Comparison of ENCODE assay signal across 8 cellular contexts in genomic region chrX:103253608-103254007, GRCh38. TPM values are rescaled to one million over a fixed set of nuclear protein-coding genes. Genes with fewer than 3 reads are reported as not detected.
DNase-seq lines count a peak whose midpoint lies in the region; ATAC-seq and TF ChIP-seq lines count a peak whose summit lies in the region.

No MANE protein-coding gene starts in this region.

- no peaks in the 10 kb centered on the region for H4K20me1 ChIP-seq in GM23248 (ENCODE audit: insufficient read depth)

- H3K4me2 ChIP-seq in GM23248 (ENCODE audit: unreplicated experiment) (peak overlapping the region; percentile 96), skeletal muscle satellite cell (ENCODE audit: low read length) (peak overlapping the region; percentile 78)

- peaks cover 3% of the 10 kb centered on the region for H3K27me3 Mint-ChIP-seq in activated CD8-positive, alpha-beta T cell treated with anti-CD3 and anti-CD28 coated beads, Interleukin-2, amount 10 ng/mL, durations not matched to agents 7 days and 5 days (ENCODE audit: low read depth)

- CTCF ChIA-PET in activated CD8-positive, alpha-beta T cell treated with anti-CD3 and anti-CD28 coated beads, Interleukin-2, amount 10 ng/mL, durations not matched to agents 7 days and 5 days (lab: Charles Lee) = interaction anchor here (1.0 to 1.4 kb wide), 4 partner anchors 23 to 237 kb away, joined by 3 to 4 read pairs (median 3); no protein-coding TSS in a partner anchor

- H3K4me3 ChIP-seq in GM23248 (peak overlapping the region; percentile 97), left ventricle myocardium inferior (peak overlapping the region; percentile 76), skeletal muscle satellite cell (ENCODE audit: low read length) (peak overlapping the region; percentile 80)

- peak overlapping the region; percentile 89 for H3K4me3 Mint-ChIP-seq in activated CD8-positive, alpha-beta T cell treated with anti-CD3 and anti-CD28 coated beads, Interleukin-2, amount 10 ng/mL, durations not matched to agents 7 days and 5 days

- no peaks in the 10 kb centered on the region for H3F3A ChIP-seq in GM23248 (ENCODE audit: insufficient read depth)

- H3K36me3 Mint-ChIP-seq in activated CD8-positive, alpha-beta T cell treated with anti-CD3 and anti-CD28 coated beads, Interleukin-2, amount 10 ng/mL, durations not matched to agents 7 days and 5 days (ENCODE audit: low read depth) = peaks cover 18% of the 10 kb centered on the region

- intact Hi-C loops in left ventricle myocardium inferior (cut with micrococcal nuclease) = no loop called here

- peaks cover 18% of the 10 kb centered on the region for H3K79me2 ChIP-seq in GM23248 (ENCODE audit: insufficient read depth)

- no peaks in the 10 kb centered on the region for H3K27me3 ChIP-seq in GM23248 (replicated peaks; ENCODE audit: insufficient read depth)
- no peaks in the 10 kb centered on the region for H3K27me3 ChIP-seq in left ventricle myocardium inferior (ENCODE audit: low read depth)
- peaks cover 10% of the 10 kb centered on the region for H3K27me3 ChIP-seq in skeletal muscle satellite cell (ENCODE audit: control insufficient read depth, insufficient read depth, low read length)

- H3K9ac ChIP-seq in GM23248 (peak overlapping the region; percentile 96), skeletal muscle satellite cell (ENCODE audit: low read depth, low read length) (peak overlapping the region; percentile 88)

- POLR2A ChIA-PET in activated CD8-positive, alpha-beta T cell treated with anti-CD3 and anti-CD28 coated beads, Interleukin-2, amount 10 ng/mL, durations not matched to agents 7 days and 5 days (lab: Charles Lee) = no interaction called here

- DNase-seq in GM23248 (peak; percentile 37), left ventricle myocardium inferior (no peak), COLO668 (lab: John Stamatoyannopoulos, UW; ENCODE audit: unreplicated experiment) (no peak), hippocampal formation (lab: John Stamatoyannopoulos, UW) (no peak), NCI-H187 (lab: John Stamatoyannopoulos, UW) (no peak), cerebellar nuclear complex (lab: John Stamatoyannopoulos, UW) (no peak)
- no peak for DNase-seq in activated CD8-positive, alpha-beta T cell treated with anti-CD3 and anti-CD28 coated beads, Interleukin-2, amount 10 ng/mL, durations not matched to agents 7 days and 5 days

- peak overlapping the region; percentile 96 for H3K27ac Mint-ChIP-seq in activated CD8-positive, alpha-beta T cell treated with anti-CD3 and anti-CD28 coated beads, Interleukin-2, amount 10 ng/mL, durations not matched to agents 7 days and 5 days

- TF ChIP-seq CTCF in left ventricle myocardium inferior (IDR thresholded peaks at IDR 0.05; ENCODE audit: borderline replicate concordance) = no peak

- H3K27ac ChIP-seq in GM23248 (peak overlapping the region; percentile 89), left ventricle myocardium inferior (replicated peaks) (peak overlapping the region; percentile 90)

- H3K4me1 ChIP-seq in GM23248 (ENCODE audit: insufficient read depth) (no peaks in the 10 kb centered on the region), left ventricle myocardium inferior (peaks cover 24% of the 10 kb centered on the region), skeletal muscle satellite cell (ENCODE audit: control insufficient read depth, insufficient read depth, low read length) (peaks cover 8% of the 10 kb centered on the region)

- H3K9me3 ChIP-seq in GM23248 (ENCODE audit: low read depth) (no peaks in the 10 kb centered on the region), left ventricle myocardium inferior (replicated peaks) (no peaks in the 10 kb centered on the region), skeletal muscle satellite cell (replicated peaks; ENCODE audit: low read length) (no peaks in the 10 kb centered on the region)

- 26% methylated on average over 6 to 8 of the region's 8 CpGs for WGBS in GM23248 (ENCODE audit: low coverage in 1 of 2, low lambda C conversion rate in 2 of 2, missing lambda C conversion rate in 2 of 2), 2 experiments

- no peaks in the 10 kb centered on the region for H3K9me3 Mint-ChIP-seq in activated CD8-positive, alpha-beta T cell treated with anti-CD3 and anti-CD28 coated beads, Interleukin-2, amount 10 ng/mL, durations not matched to agents 7 days and 5 days (ENCODE audit: insufficient read depth)

- H3K36me3 ChIP-seq in GM23248 (ENCODE audit: low read depth) (0 out of 2 replicates have a peak, but pooled peaks cover 3% of the 10 kb centered on the region), left ventricle myocardium inferior (no peaks in the 10 kb centered on the region), skeletal muscle satellite cell (ENCODE audit: insufficient read depth, low read length) (peaks cover 10% of the 10 kb centered on the region)

- H3K9me2 ChIP-seq in GM23248 (ENCODE audit: insufficient read depth) = no peaks in the 10 kb centered on the region

- H3K4me1 Mint-ChIP-seq in activated CD8-positive, alpha-beta T cell treated with anti-CD3 and anti-CD28 coated beads, Interleukin-2, amount 10 ng/mL, durations not matched to agents 7 days and 5 days (ENCODE audit: low read depth) = peaks cover 21% of the 10 kb centered on the region

- in situ Hi-C loops in GM23248 (cut with MboI) = no loop called here

- H2AFZ ChIP-seq in GM23248 = peak overlapping the region; percentile 99; the same call in 1 of the 2 replicates

- no peak for ATAC-seq in activated CD8-positive, alpha-beta T cell treated with anti-CD3 and anti-CD28 coated beads, Interleukin-2, amount 10 ng/mL, durations not matched to agents 7 days and 5 days

RNA-seq across cellular contexts. Expression of gene TCEAL8, which starts 1.3 kb away (rescaled TPM):
- 87.3 and 97.7 TPM in 2 replicates for total RNA-seq in GM23248 (2014; rRNA removed; shearing (Covaris generic))
- 104 TPM in 2 replicates for polyA plus RNA-seq in GM23248 (2016; fragmentation: Nextera tagmentation; extraction: Ambion mirVana)
- 10 to 100 TPM; 32.4 to 35.4 TPM for total RNA-seq in activated CD8-positive, alpha-beta T cell treated with anti-CD3 and anti-CD28 coated beads, Interleukin-2, amount 10 ng/mL, durations not matched to agents 7 days and 5 days
- 48.5 TPM for total RNA-seq in left ventricle myocardium inferior
- 96.1 and 118 TPM in 2 replicates for total RNA-seq in skeletal muscle satellite cell (2012; rRNA removed)

RNA-seq across cellular contexts. Expression of gene TCEAL5, which starts 22.9 kb away (rescaled TPM):
- total RNA-seq in GM23248 (2014; rRNA removed; shearing (Covaris generic)) = not detected in 2 replicates
- not detected in 2 replicates for polyA plus RNA-seq in GM23248 (2016; fragmentation: Nextera tagmentation; extraction: Ambion mirVana)
- total RNA-seq in activated CD8-positive, alpha-beta T cell treated with anti-CD3 and anti-CD28 coated beads, Interleukin-2, amount 10 ng/mL, durations not matched to agents 7 days and 5 days = not detected
- total RNA-seq in left ventricle myocardium inferior = 0.19 TPM
- not detected in 2 replicates for total RNA-seq in skeletal muscle satellite cell (2012; rRNA removed)

RNA-seq across cellular contexts. Expression of gene BEX4, which starts 38.7 kb away (rescaled TPM):
- total RNA-seq in GM23248 (2014; rRNA removed; shearing (Covaris generic)) = 0.54 and 2.4 TPM in 2 replicates
- polyA plus RNA-seq in GM23248 (2016; fragmentation: Nextera tagmentation; extraction: Ambion mirVana) = 2.4 TPM in 2 replicates
- total RNA-seq in activated CD8-positive, alpha-beta T cell treated with anti-CD3 and anti-CD28 coated beads, Interleukin-2, amount 10 ng/mL, durations not matched to agents 7 days and 5 days = 1 to 10 TPM; 8.9 to 9.0 TPM
- total RNA-seq in left ventricle myocardium inferior = 50.8 TPM
- 7.0 and 11.4 TPM in 2 replicates for total RNA-seq in skeletal muscle satellite cell (2012; rRNA removed)

RNA-seq across cellular contexts. Expression of gene BEX2, which starts 57.2 kb away (rescaled TPM):
- not detected in 2 replicates for total RNA-seq in GM23248 (2014; rRNA removed; shearing (Covaris generic))
- polyA plus RNA-seq in GM23248 (2016; fragmentation: Nextera tagmentation; extraction: Ambion mirVana) = not detected in 2 replicates
- 1 to 10 TPM; 4.9 to 5.3 TPM for total RNA-seq in activated CD8-positive, alpha-beta T cell treated with anti-CD3 and anti-CD28 coated beads, Interleukin-2, amount 10 ng/mL, durations not matched to agents 7 days and 5 days
- total RNA-seq in left ventricle myocardium inferior = 2.6 TPM
- total RNA-seq in skeletal muscle satellite cell (2012; rRNA removed) = 0.22 and 4.8 TPM in 2 replicates
